ENCODE assay signal across 9 cellular contexts in the genomic region with DNA sequence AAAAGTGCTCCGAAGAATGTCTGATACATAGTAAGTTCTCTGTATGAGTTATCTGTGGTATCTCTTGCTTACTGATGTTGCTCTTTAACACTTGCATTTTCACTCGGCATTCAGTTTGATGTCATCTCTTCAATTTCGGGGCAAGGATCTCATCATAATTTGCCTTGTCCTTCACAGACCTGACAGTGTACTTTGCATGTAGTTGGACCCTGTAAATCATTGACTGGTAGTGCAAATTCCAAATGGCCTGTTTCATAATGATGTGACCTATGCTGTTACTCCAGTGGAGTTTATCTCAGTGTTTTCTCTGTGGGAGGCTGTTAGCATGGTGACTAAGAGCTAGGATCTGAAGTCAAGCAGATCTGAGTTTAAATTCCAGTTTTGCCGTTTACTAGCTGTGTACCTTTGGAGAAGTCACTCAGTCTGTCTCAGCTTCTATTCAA. TPM values are rescaled to one million over a fixed set of nuclear protein-coding genes. Genes with fewer than 3 reads are reported as not detected.
A peak's percentile ranks its signal among the peaks of the same experiment; 100 is the strongest.
DNase-seq lines count a peak whose midpoint lies in the region; ATAC-seq and TF ChIP-seq lines count a peak whose summit lies in the region.
"Had no signal": no experiment of that assay in that cellular context is flagged by ENCODE, and none has a peak within 500 bp of the region (broad histone marks: within the 10 kb centered on the region; RNA-seq: fewer than 3 reads in every experiment).

No MANE protein-coding gene starts in this region.

- H3K9ac ChIP-seq in Loucy (ENCODE audit: low read depth, low read length, poor library complexity, severe bottlenecking), result no peak overlapping the region

- H3K4me1 ChIP-seq in Loucy (ENCODE audit: insufficient read depth, low read length, poor library complexity, severe bottlenecking), result peaks cover 30% of the 10 kb centered on the region
- peaks cover 23% of the 10 kb centered on the region for H3K4me1 ChIP-seq in hepatocyte (ENCODE audit: insufficient read depth)

- H3K9me3 ChIP-seq in Loucy (ENCODE audit: insufficient read depth, low read depth, low read length) (no peaks in the 10 kb centered on the region), hepatocyte (ENCODE audit: low read depth) (no peaks in the 10 kb centered on the region)

- ATAC-seq in HG02642 (IDR thresholded peaks at IDR 0.05; ENCODE audit: poor library complexity, unreplicated experiment) (no peak), GM18519 (IDR thresholded peaks at IDR 0.05; ENCODE audit: low FRiP score, unreplicated experiment) (no peak)

- H3K9me2 ChIP-seq in Loucy (replicated peaks; ENCODE audit: low read depth, low read length) (no peaks in the 10 kb centered on the region), hepatocyte (replicated peaks; ENCODE audit: insufficient read depth) (no peaks in the 10 kb centered on the region)

- H2AFZ ChIP-seq in Loucy (ENCODE audit: low read length) (peak overlapping the region; percentile 47; the same call in 1 of the 2 replicates), hepatocyte (no peak overlapping the region)

- H3K4me3 ChIP-seq in Loucy (ENCODE audit: low read length, poor library complexity, severe bottlenecking) (no peak overlapping the region), hepatocyte (no peak overlapping the region)

- H3K36me3 ChIP-seq in Loucy (ENCODE audit: insufficient read depth, low read length) (no peaks in the 10 kb centered on the region), hepatocyte (replicated peaks; ENCODE audit: insufficient read depth, low read depth) (no peaks in the 10 kb centered on the region)

- H3K79me2 ChIP-seq in Loucy (ENCODE audit: insufficient read depth, low read length) (no peaks in the 10 kb centered on the region), hepatocyte (no peaks in the 10 kb centered on the region)

- H3F3A ChIP-seq in Loucy (ENCODE audit: low read depth), result no peaks in the 10 kb centered on the region

- WGBS in hepatocyte (ENCODE audit: low lambda C conversion rate, missing lambda C conversion rate), result 46% methylated on average over 4 of the region's 4 CpGs

- TF ChIP-seq CTCF in Loucy (conservative IDR thresholded peaks at IDR 0.05; ENCODE audit: low read length) (no peak), hepatocyte (IDR thresholded peaks at IDR 0.05; ENCODE audit: poor library complexity) (no peak)

- H3K4me2 ChIP-seq in Loucy (ENCODE audit: low read depth, low read length, poor library complexity, severe bottlenecking) (no peak overlapping the region), hepatocyte (peak overlapping the region; percentile 65)

- H4K20me1 ChIP-seq in Loucy (ENCODE audit: insufficient read depth, low read length, poor library complexity, severe bottlenecking) (no peaks in the 10 kb centered on the region), hepatocyte (ENCODE audit: insufficient read depth, poor library complexity, severe bottlenecking) (no peaks in the 10 kb centered on the region)

- no peaks in the 10 kb centered on the region for H3K27me3 ChIP-seq in Loucy (ENCODE audit: insufficient read depth, low read length, poor library complexity, severe bottlenecking)
- no peaks in the 10 kb centered on the region for H3K27me3 ChIP-seq in hepatocyte

- peak overlapping the region; percentile 94 for H3K27ac ChIP-seq in hepatocyte

- peak; percentile 18 for DNase-seq in stimulated activated CD4-positive, alpha-beta T cell treated with anti-CD3 and anti-CD28 coated beads, Interleukin-15, amount 100 ng/mL, for 24 hours
- DNase-seq in stimulated activated CD4-positive, alpha-beta T cell treated with anti-CD3 and anti-CD28 coated beads, Interleukin-4, amount 100 ng/mL, for 1 hour, result no peak
- DNase-seq in hepatocyte (ENCODE audit: low spot score), result peak; percentile 82
- no peak for DNase-seq in NCI-H187 treated with DMSO at 0.1 percent for 48 hours (lab: John Stamatoyannopoulos, UW)
- DNase-seq in iPS-NIHi11 (ENCODE audit: low spot score), result no peak
- DNase-seq: DMS79 had no signal

RNA-seq across cellular contexts. Expression of a gene that starts 34.2 kb away (rescaled TPM):
- total RNA-seq in hepatocyte, result 76.2 and 96.4 TPM in 2 replicates
- polyA plus RNA-seq in hepatocyte, result 42.2 and 50.7 TPM in 2 replicates

Comparison
In these comparisons a context has a peak if more than half of its experiments do, and no peak if none do; other contexts are left out.
1. DNase-seq: peak in stimulated activated CD4-positive, alpha-beta T cell treated with anti-CD3 and anti-CD28 coated beads, Interleukin-15, amount 100 ng/mL, for 24 hours (single experiment) and hepatocyte (single experiment); none in stimulated activated CD4-positive, alpha-beta T cell treated with anti-CD3 and anti-CD28 coated beads, Interleukin-4, amount 100 ng/mL, for 1 hour (single experiment), NCI-H187 treated with DMSO at 0.1 percent for 48 hours (single experiment) and iPS-NIHi11 (single experiment).